20 cellular contexts compared by ENCODE assay signal in genomic region chr4:88960576-88960975, GRCh38.
A peak's percentile ranks its signal among the peaks of the same experiment; 100 is the strongest.
DNase-seq lines count a peak whose midpoint lies in the region; ATAC-seq, FAIRE-seq and TF ChIP-seq lines count a peak whose summit lies in the region.
"Had no signal": no experiment of that assay in that cellular context is flagged by ENCODE, and none has a peak within 500 bp of the region (broad histone marks: within the 10 kb centered on the region; RNA-seq: fewer than 3 reads in every experiment).

No MANE protein-coding gene starts in this region.

- H3K23ac ChIP-seq in H1 (ENCODE audit: insufficient read length), result no peak overlapping the region

- H2AFZ ChIP-seq in H1 (ENCODE audit: low read length), result no peak overlapping the region

- H3K14ac ChIP-seq in H1 (ENCODE audit: insufficient read length), result no peak overlapping the region

- no peak overlapping the region for H2BK5ac ChIP-seq in H1 (ENCODE audit: low read depth, low read length)

- H3K56ac ChIP-seq in H1 (replicated peaks; ENCODE audit: insufficient read length, low read depth, low read length), result no peak overlapping the region

- no peak overlapping the region for H4K91ac ChIP-seq in H1 (replicated peaks; ENCODE audit: insufficient read length, low read length)

- H3K4me2 ChIP-seq in H1 (ENCODE audit: insufficient read depth in 1 of 2, low read depth in 2 of 2, low read length in 2 of 2), result peak overlapping the region in 1 of 2 experiments; percentile 44; a peak in 1 of 4 replicates
- H3K4me2 ChIP-seq: A549, smooth muscle cell had no signal

- H3K36me3 ChIP-seq in H1 (ENCODE audit: control insufficient read depth in 2 of 4, insufficient read depth in 4 of 4, low read length in 3 of 4), result no peaks in the 10 kb centered on the region; a peak in 1 of 8 replicates
- H3K36me3 ChIP-seq in neutrophil, result no peaks in the 10 kb centered on the region
- H3K36me3 ChIP-seq: upper lobe of left lung had no signal

- 13% methylated on average over 1 of the region's 1 CpG; no CpG with 5 or more reads in 1 of the 2 experiments for WGBS in H1 (ENCODE audit: extremely low coverage in 1 of 2, insufficient coverage in 1 of 2, insufficient read length in 1 of 2, insufficient replicate concordance in 2 of 2, low coverage in 1 of 2, low lambda C conversion rate in 2 of 2, missing lambda C conversion rate in 1 of 2), 2 experiments

- H3K9me3 Mint-ChIP-seq in activated CD4-positive, alpha-beta T cell treated with anti-CD3 and anti-CD28 coated beads, Interleukin-2, amount 10 ng/mL, durations not matched to agents 24 days and 14 days, result peaks cover 4% of the 10 kb centered on the region
- peaks cover 0 to 2% (median 0%) of the 10 kb centered on the region in 9 donors for H3K9me3 Mint-ChIP-seq in naive thymus-derived CD8-positive, alpha-beta T cell
- H3K9me3 Mint-ChIP-seq: CD8-positive, alpha-beta T cell had no signal

- no peak overlapping the region for H4K5ac ChIP-seq in H1 (ENCODE audit: insufficient read length, low read depth, low read length)

- H3K9ac ChIP-seq in H1 (replicated peaks in 1 of 4; ENCODE audit: extremely low read depth in 1 of 4, low read depth in 3 of 4, low read length in 3 of 4), result no peak overlapping the region

- H3K18ac ChIP-seq in H1 (ENCODE audit: extremely low read depth, low read length), result no peak overlapping the region

- H3K4me3 ChIP-seq in H1 (ENCODE audit: extremely low read depth in 1 of 4, insufficient read depth in 2 of 4, low read depth in 3 of 4, low read length in 4 of 4), result peak overlapping the region in 1 of 4 experiments; percentile 22; a peak in 1 of 8 replicates
- H3K4me3 ChIP-seq in neutrophil (ENCODE audit: low read depth in 1 of 2, low read length in 1 of 2), result peak overlapping the region in 1 of 2 experiments; percentile 5
- H3K4me3 ChIP-seq: A549, smooth muscle cell, upper lobe of left lung had no signal

- H3K27me3 ChIP-seq in H1 (replicated peaks in 1 of 4; ENCODE audit: control insufficient read depth in 3 of 4, extremely low read depth in 1 of 4, insufficient read depth in 3 of 4, low read length in 3 of 4) (no peaks in the 10 kb centered on the region), neutrophil (no peaks in the 10 kb centered on the region)
- H3K27me3 ChIP-seq: upper lobe of left lung had no signal

- H3K27me3 Mint-ChIP-seq in activated CD4-positive, alpha-beta T cell treated with anti-CD3 and anti-CD28 coated beads, Interleukin-2, amount 10 ng/mL, durations not matched to agents 24 days and 14 days, result no peaks in the 10 kb centered on the region
- peaks cover 0 to 1% (median 0%) of the 10 kb centered on the region in 5 donors for H3K27me3 Mint-ChIP-seq in naive thymus-derived CD8-positive, alpha-beta T cell
- H3K27me3 Mint-ChIP-seq: IgD-negative memory B cell; stimulated activated naive B cell treated with anti-CD40 and anti-IgM and Interleukin-4, amounts not matched to agents 10 μg/mL and 1 μg/mL and 100 μg/mL, for 72 hours had no signal

- H2BK12ac ChIP-seq in H1 (ENCODE audit: low read depth, low read length), result no peak overlapping the region

- no peak for TF ChIP-seq CTCF in H1 (IDR thresholded peaks at IDR 0.05; ENCODE audit: control extremely low read depth in 1 of 3, insufficient read depth in 1 of 3, low read depth in 1 of 3, low read length in 3 of 3)
- TF ChIP-seq CTCF in neutrophil (IDR thresholded peaks at IDR 0.05), result no peak

- H4K20me1 ChIP-seq in H1 (replicated peaks in 1 of 2; ENCODE audit: control insufficient read depth in 1 of 2, insufficient read depth in 2 of 2, low read length in 2 of 2), result peaks cover 0 to 2% of the 10 kb centered on the region in 2 experiments

- H3K79me2 ChIP-seq in H1 (ENCODE audit: control insufficient read depth in 1 of 2, insufficient read depth in 2 of 2, low read length in 2 of 2), result no peaks in the 10 kb centered on the region

- CTCF ChIA-PET in H1 (lab: Charles Lee; ENCODE audit: partially characterized antibody), result no interaction called here

- peaks cover 0 to 8% (median 4%) of the 10 kb centered on the region in 4 experiments; a peak in 5 of 7 replicates for H3K4me1 ChIP-seq in H1 (replicated peaks in 1 of 4; ENCODE audit: control insufficient read depth in 3 of 4, insufficient read depth in 4 of 4, low read length in 3 of 4)
- peaks cover 72 to 81% of the 10 kb centered on the region in 2 experiments for H3K4me1 ChIP-seq in neutrophil (ENCODE audit: control insufficient read depth in 1 of 2, insufficient read depth in 1 of 2, low read depth in 1 of 2, low read length in 1 of 2)

- TF ChIP-seq EP300 in H1 (IDR thresholded peaks at IDR 0.05; ENCODE audit: borderline replicate concordance in 1 of 2, low read depth in 2 of 2, low read length in 2 of 2), result no peak

- TF ChIP-seq POLR2A in H1 (IDR thresholded peaks at IDR 0.05; ENCODE audit: control extremely low read depth in 1 of 2, low read depth in 2 of 2, low read length in 2 of 2), result no peak

- POLR2A ChIA-PET in H1 (lab: Charles Lee; ENCODE audit: partially characterized antibody), result no interaction called here
- POLR2A ChIA-PET in naive thymus-derived CD8-positive, alpha-beta T cell (lab: Charles Lee), result no interaction called here

- H3K4me1 Mint-ChIP-seq in activated CD4-positive, alpha-beta T cell treated with anti-CD3 and anti-CD28 coated beads, Interleukin-2, amount 10 ng/mL, durations not matched to agents 24 days and 14 days, result peaks cover 10% of the 10 kb centered on the region
- H3K4me1 Mint-ChIP-seq in naive thymus-derived CD8-positive, alpha-beta T cell, result peaks cover 0 to 6% (median 3%) of the 10 kb centered on the region in 4 donors

- no peak overlapping the region for H2BK15ac ChIP-seq in H1 (ENCODE audit: low read length)

- H3K36me3 Mint-ChIP-seq in activated CD4-positive, alpha-beta T cell treated with anti-CD3 and anti-CD28 coated beads, Interleukin-2, amount 10 ng/mL, durations not matched to agents 24 days and 14 days (ENCODE audit: low read depth), result peaks cover 10% of the 10 kb centered on the region
- no peaks in the 10 kb centered on the region for H3K36me3 Mint-ChIP-seq in naive thymus-derived CD8-positive, alpha-beta T cell
- H3K36me3 Mint-ChIP-seq: CD8-positive, alpha-beta T cell; stimulated activated naive B cell treated with anti-CD40 and anti-IgM and Interleukin-4, amounts not matched to agents 10 μg/mL and 1 μg/mL and 100 μg/mL, for 72 hours had no signal

- intact Hi-C loops in activated CD4-positive, alpha-beta T cell treated with anti-CD3 and anti-CD28 coated beads, Interleukin-2, amount 10 ng/mL, durations not matched to agents 24 days and 14 days (cut with micrococcal nuclease), result loop anchor here (5.0 kb wide), 1 partner anchor 138 kb away; no protein-coding TSS in a partner anchor

- peak; percentile 49 for DNase-seq in activated CD4-positive, alpha-beta T cell treated with anti-CD3 and anti-CD28 coated beads, Interleukin-2, amount 10 ng/mL, durations not matched to agents 24 days and 14 days
- DNase-seq in activated CD4-positive, alpha-beta T cell treated with anti-CD3 and anti-CD28 coated beads, Interleukin-2, amount 50 U/mL, for 48 hours, result no peak
- peak; percentile 60 for DNase-seq in NOMO-1 treated with DMSO at 0.1 percent for 48 hours (lab: John Stamatoyannopoulos, UW; ENCODE audit: unreplicated experiment)
- no peak for DNase-seq in H1 (ENCODE audit: low read depth in 1 of 2, low spot score in 2 of 2)
- no peak for DNase-seq in stimulated activated CD8-positive, alpha-beta memory T cell treated with anti-CD3 and anti-CD28 coated beads, Interleukin-4, amount 100 ng/mL, for 48 hours
- no peak for DNase-seq in naive thymus-derived CD8-positive, alpha-beta T cell
- DNase-seq: activated CD8-positive, alpha-beta memory T cell treated with anti-CD3 and anti-CD28 coated beads, Interleukin-2, amount 50 U/mL, for 48 hours; activated naive CD4-positive, alpha-beta T cell treated with anti-CD3 and anti-CD28 coated beads, Interleukin-2, amount 50 U/mL, for 16 hours; CD8-positive, alpha-beta T cell; DMS79 treated with DMSO at 0.1 percent for 48 hours; left ventricle myocardium superior; NCI-H1417; NCI-H2171; stimulated activated naive B cell treated with anti-CD40 and anti-IgM and Interleukin-4, amounts not matched to agents 10 μg/mL and 1 μg/mL and 100 μg/mL, for 72 hours; upper lobe of left lung had no signal

- H2BK20ac ChIP-seq in H1 (ENCODE audit: low read length), result no peak overlapping the region

- no peaks in the 10 kb centered on the region for H3K23me2 ChIP-seq in H1 (ENCODE audit: low read depth, low read length)

- no peak overlapping the region for H4K8ac ChIP-seq in H1 (ENCODE audit: extremely low read depth, insufficient read depth, low read length)

- H3K27ac ChIP-seq in H1 (ENCODE audit: low read depth, low read length) (no peak overlapping the region), neutrophil (peak overlapping the region; percentile 83)
- H3K27ac ChIP-seq: A549 had no signal

- H2BK120ac ChIP-seq in H1 (replicated peaks; ENCODE audit: low read depth, low read length), result no peak overlapping the region

- no peak overlapping the region for H3K4me3 Mint-ChIP-seq in activated CD4-positive, alpha-beta T cell treated with anti-CD3 and anti-CD28 coated beads, Interleukin-2, amount 10 ng/mL, durations not matched to agents 24 days and 14 days
- H3K4me3 Mint-ChIP-seq in naive thymus-derived CD8-positive, alpha-beta T cell, result no peak overlapping the region
- H3K4me3 Mint-ChIP-seq: CD8-positive, alpha-beta T cell; IgD-negative memory B cell; stimulated activated naive B cell treated with anti-CD40 and anti-IgM and Interleukin-4, amounts not matched to agents 10 μg/mL and 1 μg/mL and 100 μg/mL, for 72 hours had no signal

- peak overlapping the region; percentile 1 for H3K27ac Mint-ChIP-seq in activated CD4-positive, alpha-beta T cell treated with anti-CD3 and anti-CD28 coated beads, Interleukin-2, amount 10 ng/mL, durations not matched to agents 24 days and 14 days
- H3K27ac Mint-ChIP-seq in naive thymus-derived CD8-positive, alpha-beta T cell, result no peak overlapping the region
- H3K27ac Mint-ChIP-seq: CD8-positive, alpha-beta T cell; IgD-negative memory B cell; stimulated activated naive B cell treated with anti-CD40 and anti-IgM and Interleukin-4, amounts not matched to agents 10 μg/mL and 1 μg/mL and 100 μg/mL, for 72 hours had no signal

- H3K79me1 ChIP-seq in H1 (ENCODE audit: low read depth, low read length), result no peaks in the 10 kb centered on the region

- no peak overlapping the region for H2AK5ac ChIP-seq in H1 (ENCODE audit: low read depth, low read length)

- H3K9me3 ChIP-seq in H1 (ENCODE audit: insufficient read depth in 2 of 2, low read depth in 1 of 2, low read length in 1 of 2) (peaks cover 6 to 12% of the 10 kb centered on the region in 2 experiments; a peak in 3 of 4 replicates), neutrophil (no peaks in the 10 kb centered on the region)
- H3K9me3 ChIP-seq: A549, upper lobe of left lung had no signal

- ATAC-seq in GM19452 (IDR thresholded peaks at IDR 0.05; ENCODE audit: unreplicated experiment), result no peak
- no peak for ATAC-seq in naive thymus-derived CD8-positive, alpha-beta T cell
- ATAC-seq: A549; CD8-positive, alpha-beta T cell; left ventricle myocardium superior; stimulated activated naive B cell treated with anti-CD40 and anti-IgM and Interleukin-4, amounts not matched to agents 10 μg/mL and 1 μg/mL and 100 μg/mL, for 72 hours had no signal

- TF ChIP-seq RAD21 in H1 (IDR thresholded peaks at IDR 0.05 in 1 of 2, conservative IDR thresholded peaks at IDR 0.05 in 1 of 2; ENCODE audit: low read depth in 2 of 2, low read length in 2 of 2), result no peak

- no peak overlapping the region for H3K4ac ChIP-seq in H1 (replicated peaks; ENCODE audit: insufficient read length, low read depth, low read length)

- peak; percentile 58 for FAIRE-seq in H1 (lab: Jason Lieb, UNC)
- FAIRE-seq: A549 had no signal

Comparison
In these comparisons a context has a peak if more than half of its experiments do, and no peak if none do; other contexts are left out.
1. DNase-seq: peak in activated CD4-positive, alpha-beta T cell treated with anti-CD3 and anti-CD28 coated beads, Interleukin-2, amount 10 ng/mL, durations not matched to agents 24 days and 14 days (single experiment) and NOMO-1 treated with DMSO at 0.1 percent for 48 hours (single experiment); none in activated CD4-positive, alpha-beta T cell treated with anti-CD3 and anti-CD28 coated beads, Interleukin-2, amount 50 U/mL, for 48 hours (0 of 2), H1 (0 of 2), stimulated activated CD8-positive, alpha-beta memory T cell treated with anti-CD3 and anti-CD28 coated beads, Interleukin-4, amount 100 ng/mL, for 48 hours (single experiment) and naive thymus-derived CD8-positive, alpha-beta T cell (0 of 10).